In the genomic region with DNA sequence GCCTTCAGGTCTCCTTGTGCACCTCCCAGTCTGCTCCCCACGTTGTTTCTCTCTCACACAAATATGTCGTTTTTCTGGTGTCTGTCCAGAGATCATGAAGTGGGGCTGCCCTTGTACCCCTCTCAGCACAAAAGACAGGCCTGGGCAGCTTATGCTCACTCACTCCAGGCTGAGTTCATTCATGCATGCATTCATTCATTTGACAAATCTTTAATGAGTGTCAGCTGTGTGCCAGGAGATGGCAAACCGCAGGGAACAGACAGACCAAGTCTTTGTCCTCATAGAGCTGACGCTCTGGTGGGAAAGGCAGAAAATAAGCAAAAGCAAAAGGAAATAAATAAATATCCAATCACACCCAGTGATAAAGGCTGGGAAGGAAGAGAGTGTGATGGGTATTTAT, we compare ENCODE assay signal across 25 cellular contexts. TPM values are rescaled to one million over a fixed set of nuclear protein-coding genes. Genes with fewer than 3 reads are reported as not detected.
"Had no signal": no experiment of that assay in that cellular context is flagged by ENCODE, and none has a peak within 500 bp of the region (broad histone marks: within the 10 kb centered on the region; RNA-seq: fewer than 3 reads in every experiment).

No MANE protein-coding gene starts in this region.

- H3K27me3 ChIP-seq: adrenal gland, ascending aorta, hepatocyte, left lung, right atrium auricular region, spleen, thyroid gland, upper lobe of right lung had no signal

- H3K27ac Mint-ChIP-seq: activated naive CD4-positive, alpha-beta T cell treated with anti-CD3 and anti-CD28 coated beads, Interleukin-2, amount 50 U/mL, for 72 hours; activated T-cell treated with anti-CD3 and anti-CD28 coated beads, Interleukin-2, amount 50 U/mL, for 24 hours; activated T-helper 17 cell treated with anti-CD3 and anti-CD28 coated beads, Interleukin-2, amount 50 U/mL, for 72 hours; immature natural killer cell; naive thymus-derived CD8-positive, alpha-beta T cell; progenitor cell of endocrine pancreas; stimulated activated naive CD8-positive, alpha-beta T cell treated with anti-CD3 and anti-CD28 coated beads, Interleukin-15, Interleukin-2, amounts not matched to agents 100 ng/mL and 50 ng/mL, for 24 hours; WTC11 had no signal

- H3K9me3 ChIP-seq: adrenal gland, ascending aorta, left lung, right atrium auricular region, spleen, thyroid gland, upper lobe of right lung had no signal

- DNase-seq: activated CD4-positive, alpha-beta T cell treated with anti-CD3 and anti-CD28 coated beads, Interleukin-2, amount 50 U/mL, for 4 hours; activated CD8-positive, alpha-beta memory T cell treated with anti-CD3 and anti-CD28 coated beads for 24 hours; activated CD8-positive, alpha-beta memory T cell treated with anti-CD3 and anti-CD28 coated beads, Interleukin-2, amount 50 U/mL, for 4 hours; activated T-cell treated with anti-CD3 and anti-CD28 coated beads, Interleukin-2, amount 50 U/mL, for 24 hours; adrenal gland; cerebellar nuclear complex; cortex of kidney; glutamatergic neuron; immature natural killer cell; left lung; naive thymus-derived CD8-positive, alpha-beta T cell; spleen; stimulated activated CD4-positive, alpha-beta T cell treated with anti-CD3 and anti-CD28 coated beads, Interleukin-4, amount 100 ng/mL, for 24 hours; T-helper 9 cell; thyroid gland; upper lobe of right lung had no signal

- H2AFZ ChIP-seq: hepatocyte had no signal

- H3K36me3 Mint-ChIP-seq: activated naive CD4-positive, alpha-beta T cell treated with anti-CD3 and anti-CD28 coated beads, Interleukin-2, amount 50 U/mL, for 72 hours; immature natural killer cell; naive thymus-derived CD8-positive, alpha-beta T cell; WTC11 had no signal

- H3K4me3 Mint-ChIP-seq: activated T-cell treated with anti-CD3 and anti-CD28 coated beads, Interleukin-2, amount 50 U/mL, for 24 hours; activated T-helper 17 cell treated with anti-CD3 and anti-CD28 coated beads, Interleukin-2, amount 50 U/mL, for 72 hours; immature natural killer cell; naive thymus-derived CD8-positive, alpha-beta T cell; stimulated activated naive CD8-positive, alpha-beta T cell treated with anti-CD3 and anti-CD28 coated beads, Interleukin-15, Interleukin-2, amounts not matched to agents 100 ng/mL and 50 ng/mL, for 24 hours; WTC11 had no signal

- H3K27ac ChIP-seq: adrenal gland, ascending aorta, hepatocyte, left lung, right atrium auricular region, spleen, thyroid gland, upper lobe of right lung had no signal

- ATAC-seq: activated naive CD4-positive, alpha-beta T cell treated with anti-CD3 and anti-CD28 coated beads, Interleukin-2, amount 50 U/mL, for 72 hours; activated T-helper 17 cell treated with anti-CD3 and anti-CD28 coated beads, Interleukin-2, amount 50 U/mL, for 72 hours; left lung; naive thymus-derived CD8-positive, alpha-beta T cell; WTC11 had no signal

- H3K4me3 ChIP-seq: adrenal gland, ascending aorta, hepatocyte, left lung, right atrium auricular region, spleen, thyroid gland, upper lobe of right lung had no signal

- H3K4me1 Mint-ChIP-seq: activated T-helper 17 cell treated with anti-CD3 and anti-CD28 coated beads, Interleukin-2, amount 50 U/mL, for 72 hours; immature natural killer cell; naive thymus-derived CD8-positive, alpha-beta T cell had no signal

- H3K4me1 ChIP-seq: adrenal gland, ascending aorta, left lung, right atrium auricular region, spleen, thyroid gland, upper lobe of right lung had no signal

- H3K4me2 ChIP-seq: hepatocyte had no signal

- H3K36me3 ChIP-seq: adrenal gland, ascending aorta, left lung, right atrium auricular region, spleen, thyroid gland, upper lobe of right lung had no signal

- H3K9me3 Mint-ChIP-seq: activated naive CD4-positive, alpha-beta T cell treated with anti-CD3 and anti-CD28 coated beads, Interleukin-2, amount 50 U/mL, for 72 hours; activated T-cell treated with anti-CD3 and anti-CD28 coated beads, Interleukin-2, amount 50 U/mL, for 24 hours; activated T-helper 17 cell treated with anti-CD3 and anti-CD28 coated beads, Interleukin-2, amount 50 U/mL, for 72 hours; immature natural killer cell; naive thymus-derived CD8-positive, alpha-beta T cell; stimulated activated naive CD8-positive, alpha-beta T cell treated with anti-CD3 and anti-CD28 coated beads, Interleukin-15, Interleukin-2, amounts not matched to agents 100 ng/mL and 50 ng/mL, for 24 hours; WTC11 had no signal

RNA-seq across cellular contexts. Expression of gene TRH, which starts 7.6 kb away (rescaled TPM):
- polyA plus RNA-seq: esophagus; immature natural killer cell; naive thymus-derived CD8-positive, alpha-beta T cell had no signal
